Comparison of ENCODE assay signal across 21 cellular contexts in genomic region chr5:158895573-158895972, GRCh38.
A peak's percentile ranks its signal among the peaks of the same experiment; 100 is the strongest.
DNase-seq lines count a peak whose midpoint lies in the region; FAIRE-seq and TF ChIP-seq lines count a peak whose summit lies in the region.
"Had no signal": no experiment of that assay in that cellular context is flagged by ENCODE, and none has a peak within 500 bp of the region (broad histone marks: within the 10 kb centered on the region; RNA-seq: fewer than 3 reads in every experiment).

No MANE protein-coding gene starts in this region.

- 0 out of 22 replicates have a peak overlapping the region, but pooled peaks of 1 of the 11 experiments have one; percentile 5 for H3K27ac ChIP-seq in BLaER1 treated with 17β-estradiol and CSF1 and Interleukin-3, amounts not matched to agents 10 nM and 100 nM
- H3K27ac ChIP-seq: epithelial cell of prostate, tibial nerve had no signal

- no peaks in the 10 kb centered on the region for H3K27me3 Mint-ChIP-seq in osteocyte (ENCODE audit: unreplicated experiment)

- no peak for TF ChIP-seq POLR2A in GM12891 (IDR thresholded peaks at IDR 0.05; ENCODE audit: low read depth, low read length)

- peaks cover 45% of the 10 kb centered on the region for H3K4me1 Mint-ChIP-seq in osteocyte (ENCODE audit: unreplicated experiment)

- peaks cover 41 to 96% (median 72%) of the 10 kb centered on the region in 10 experiments for H3K4me1 ChIP-seq in BLaER1 treated with 17β-estradiol and CSF1 and Interleukin-3, amounts not matched to agents 10 nM and 100 nM

- H3K9me3 Mint-ChIP-seq in osteocyte (ENCODE audit: unreplicated experiment): no peaks in the 10 kb centered on the region
- H3K9me3 Mint-ChIP-seq: T-helper 2 cell treated with Interferon-gamma antibody and Interleukin-4, amounts not matched to agents 5 μg/mL and 100 μg/mL, for 36 hours had no signal

- DNase-seq in LHCN-M2 (ENCODE audit: low read depth): peak; percentile 28
- DNase-seq in epithelial cell of proximal tubule (ENCODE audit: low read depth): no peak
- DNase-seq in osteocyte (ENCODE audit: extremely low spot score, unreplicated experiment): no peak
- DNase-seq in T1000 (lab: John Stamatoyannopoulos, UW): no peak
- no peak for DNase-seq in stimulated activated naive CD4-positive, alpha-beta T cell treated with Interleukin-2 at 50 U/mL for 16 hours (lab: John Stamatoyannopoulos, UW)
- no peak for DNase-seq in GM12891 (ENCODE audit: insufficient read length, low spot score)
- no peak for DNase-seq in cerebellum (ENCODE audit: low spot score)
- DNase-seq: activated CD4-positive, alpha-beta T cell treated with anti-CD3 and anti-CD28 coated beads for 4 hours; activated gamma-delta T cell; amygdala; cortex of kidney; head of caudate nucleus; kidney; NCI-H1694; NCI-H524 treated with DMSO at 0.1 percent for 48 hours; SIG-M5; stimulated activated CD4-positive, alpha-beta T cell treated with anti-CD3 and anti-CD28 coated beads, Interleukin-4, amount 100 ng/mL, for 4 hours had no signal

- no peak for FAIRE-seq in GM12891 (lab: Jason Lieb, UNC)
- FAIRE-seq: kidney had no signal

- H3K9ac ChIP-seq in BLaER1 treated with 17β-estradiol and CSF1 and Interleukin-3, amounts not matched to agents 10 nM and 100 nM: no peak overlapping the region

- no peak overlapping the region for H3K4me3 Mint-ChIP-seq in osteocyte (ENCODE audit: unreplicated experiment)
- H3K4me3 Mint-ChIP-seq: T-helper 2 cell treated with Interferon-gamma antibody and Interleukin-4, amounts not matched to agents 5 μg/mL and 100 μg/mL, for 36 hours had no signal

- TF ChIP-seq CTCF in epithelial cell of proximal tubule (conservative IDR thresholded peaks at IDR 0.05; ENCODE audit: low read depth, low read length) (peak; percentile 17), osteocyte (IDR thresholded peaks at IDR 0.05) (peak; percentile 39)

- peaks cover 27% of the 10 kb centered on the region for H3K36me3 Mint-ChIP-seq in osteocyte (ENCODE audit: unreplicated experiment)

- H3K27ac Mint-ChIP-seq in osteocyte (ENCODE audit: unreplicated experiment): peak overlapping the region; percentile 20
- H3K27ac Mint-ChIP-seq: T-helper 2 cell treated with Interferon-gamma antibody and Interleukin-4, amounts not matched to agents 5 μg/mL and 100 μg/mL, for 36 hours had no signal

- no peaks in the 10 kb centered on the region for H3K9me3 ChIP-seq in BLaER1 treated with 17β-estradiol and CSF1 and Interleukin-3, amounts not matched to agents 10 nM and 100 nM (replicated peaks in 1 of 11)
- H3K9me3 ChIP-seq: tibial nerve had no signal

- peaks cover 0 to 100% (median 72%) of the 10 kb centered on the region in 11 experiments; a peak in 17 of 22 replicates for H3K36me3 ChIP-seq in BLaER1 treated with 17β-estradiol and CSF1 and Interleukin-3, amounts not matched to agents 10 nM and 100 nM
- H3K36me3 ChIP-seq: tibial nerve had no signal

- no peak overlapping the region for H3K4me3 ChIP-seq in BLaER1 treated with 17β-estradiol and CSF1 and Interleukin-3, amounts not matched to agents 10 nM and 100 nM
- H3K4me3 ChIP-seq in epithelial cell of proximal tubule (ENCODE audit: low read depth, low read length): no peak overlapping the region
- H3K4me3 ChIP-seq: tibial nerve had no signal

- peak overlapping the region in 9 of 11 experiments; percentile 0 to 68 (median 4); a peak in 12 of 22 replicates for H3K4me2 ChIP-seq in BLaER1 treated with 17β-estradiol and CSF1 and Interleukin-3, amounts not matched to agents 10 nM and 100 nM

- H3K27me3 ChIP-seq in BLaER1 treated with 17β-estradiol and CSF1 and Interleukin-3, amounts not matched to agents 10 nM and 100 nM: no peaks in the 10 kb centered on the region
- H3K27me3 ChIP-seq: tibial nerve had no signal

- H4K20me1 ChIP-seq in BLaER1 treated with 17β-estradiol and CSF1 and Interleukin-3, amounts not matched to agents 10 nM and 100 nM: peaks cover 0 to 100% (median 46%) of the 10 kb centered on the region in 11 experiments; a peak in 14 of 22 replicates

TF ChIP-seq in GM12891, 5 proteins besides CTCF, POLR2A, EP300 and RAD21:
- TF ChIP-seq TAF1 (IDR thresholded peaks at IDR 0.05; ENCODE audit: low read depth, low read length) (no peak), POU2F2 (IDR thresholded peaks at IDR 0.05; ENCODE audit: low read depth, low read length) (no peak)
